In genomic region chr4:19838858-19839257, GRCh38 we compare ENCODE assay signal across 24 cellular contexts.
"Had no signal": no experiment of that assay in that cellular context is flagged by ENCODE, and none has a peak within 500 bp of the region (broad histone marks: within the 10 kb centered on the region; RNA-seq: fewer than 3 reads in every experiment).

No MANE protein-coding gene starts in this region.

- H3K4me3 ChIP-seq: colonic mucosa, coronary artery, dorsolateral prefrontal cortex, esophagus muscularis mucosa, esophagus squamous epithelium, gastrocnemius medialis, gastroesophageal sphincter, heart left ventricle, heart right ventricle had no signal

- H3K27me3 ChIP-seq: colonic mucosa, dorsolateral prefrontal cortex, esophagus muscularis mucosa, esophagus squamous epithelium, foreskin keratinocyte, gastrocnemius medialis, gastroesophageal sphincter, heart left ventricle, heart right ventricle had no signal

- H3K36me3 ChIP-seq: colonic mucosa, esophagus muscularis mucosa, esophagus squamous epithelium, gastrocnemius medialis, gastroesophageal sphincter, heart left ventricle, heart right ventricle had no signal

- H3K9me3 ChIP-seq: colonic mucosa, esophagus muscularis mucosa, esophagus squamous epithelium, gastrocnemius medialis, gastroesophageal sphincter had no signal

- ATAC-seq: effector memory CD8-positive, alpha-beta T cell; esophagus mucosa; foreskin keratinocyte; gastrocnemius medialis; gastroesophageal sphincter; heart left ventricle; heart right ventricle had no signal

- H3K4me1 ChIP-seq: colonic mucosa, esophagus muscularis mucosa, esophagus squamous epithelium, foreskin keratinocyte, gastrocnemius medialis, gastroesophageal sphincter, heart left ventricle, heart right ventricle had no signal

- DNase-seq: colonic mucosa; cortex of kidney; dermis blood vessel endothelial cell; dorsolateral prefrontal cortex; effector CD4-positive, alpha-beta T cell; effector CD8-positive, alpha-beta T cell; effector memory CD4-positive, alpha-beta T cell; effector memory CD8-positive, alpha-beta T cell; endodermal cell; erythroblast; esophagus squamous epithelium; foreskin fibroblast; foreskin keratinocyte; foreskin melanocyte; gastrocnemius medialis; glutamatergic neuron; head of caudate nucleus; heart left ventricle; heart right ventricle had no signal

- H3K27ac ChIP-seq: colonic mucosa, coronary artery, dorsolateral prefrontal cortex, epithelial cell of prostate, esophagus muscularis mucosa, esophagus squamous epithelium, foreskin keratinocyte, gastrocnemius medialis, gastroesophageal sphincter, heart left ventricle, heart right ventricle had no signal
